24 cellular contexts compared by ENCODE assay signal in the genomic region with DNA sequence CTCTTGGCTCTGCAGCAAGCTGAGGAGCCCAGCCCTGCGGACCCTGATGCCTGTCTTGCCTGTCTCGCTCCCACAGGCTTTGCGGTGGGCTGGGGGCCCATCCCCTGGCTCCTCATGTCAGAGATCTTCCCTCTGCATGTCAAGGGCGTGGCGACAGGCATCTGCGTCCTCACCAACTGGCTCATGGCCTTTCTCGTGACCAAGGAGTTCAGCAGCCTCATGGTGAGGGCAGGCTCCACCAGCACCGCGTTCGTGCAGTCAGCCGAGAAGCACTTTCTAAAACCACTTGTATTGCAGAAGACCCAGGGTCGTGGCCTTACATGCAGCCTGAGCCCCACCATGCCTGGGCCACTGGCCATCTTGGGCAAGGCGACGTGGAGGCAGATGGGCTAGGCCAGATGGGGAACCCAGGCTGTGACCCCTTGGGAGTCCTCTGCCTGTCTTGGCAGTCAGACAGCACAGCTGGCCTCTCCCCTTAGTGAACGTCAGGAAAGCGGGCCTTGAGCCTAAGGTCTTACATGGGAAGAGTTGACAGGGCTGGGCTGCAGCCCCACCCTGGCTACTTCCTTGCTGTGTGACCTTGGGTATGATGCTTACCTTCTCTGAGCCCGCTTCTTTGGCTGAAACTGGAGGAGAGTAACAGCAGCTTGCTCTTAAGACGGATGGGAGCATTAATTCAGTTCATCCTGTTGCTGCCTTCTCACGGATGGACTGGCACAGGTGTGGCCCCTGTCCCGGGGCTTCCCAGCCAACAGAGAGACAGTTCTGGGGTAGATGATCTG. TPM values are rescaled to one million over a fixed set of nuclear protein-coding genes. Genes with fewer than 3 reads are reported as not detected.
DNase-seq lines count a peak whose midpoint lies in the region; ATAC-seq, FAIRE-seq and TF ChIP-seq lines count a peak whose summit lies in the region.
"Had no signal": no experiment of that assay in that cellular context is flagged by ENCODE, and none has a peak within 500 bp of the region (broad histone marks: within the 10 kb centered on the region; RNA-seq: fewer than 3 reads in every experiment).

No MANE protein-coding gene starts in this region.

- DNase-seq in A549 (ENCODE audit: low read depth in 1 of 2, low spot score in 1 of 2) (no peak), DMS 273 (lab: John Stamatoyannopoulos, UW; ENCODE audit: unreplicated experiment) (peak; percentile 94), RWPE1 (ENCODE audit: low spot score) (no peak), mucosa of descending colon (no peak), NCI-H2227 (lab: John Stamatoyannopoulos, UW; ENCODE audit: unreplicated experiment) (no peak), endodermal cell (no peak)
- DNase-seq: BE2C; CD4-positive, CD25-positive, alpha-beta regulatory T cell; COR-L47; IMR-90; NCI-H1105; NCI-H146; NCI-H2081 treated with DMSO at 0.1 percent for 48 hours; NCI-H748 treated with DMSO at 0.1 percent for 48 hours had no signal

- no peaks in the 10 kb centered on the region for H3K36me3 ChIP-seq in mucosa of descending colon (ENCODE audit: low read depth)
- H3K36me3 ChIP-seq in endodermal cell (ENCODE audit: control insufficient read depth, insufficient read depth, low read length) = peaks cover 22% of the 10 kb centered on the region

- peaks cover 69% of the 10 kb centered on the region for H3K36me3 Mint-ChIP-seq in dendritic cell treated with granulocyte-macrophage colony-stimulating factor and Interleukin-4, amounts not matched to agents 40 ng/mL and 50 ng/mL, for 4 days (ENCODE audit: low read depth)
- H3K36me3 Mint-ChIP-seq in endodermal cell (ENCODE audit: low read depth) = peaks cover 22% of the 10 kb centered on the region
- H3K36me3 Mint-ChIP-seq: CD4-positive, CD25-positive, alpha-beta regulatory T cell had no signal

- no peaks in the 10 kb centered on the region for H3K4me1 ChIP-seq in A549
- H3K4me1 ChIP-seq in mucosa of descending colon (ENCODE audit: low read depth) = no peaks in the 10 kb centered on the region
- peaks cover 7% of the 10 kb centered on the region for H3K4me1 ChIP-seq in endodermal cell (ENCODE audit: control insufficient read depth, insufficient read depth, low read length)

- no peak for TF ChIP-seq EP300 in A549 (IDR thresholded peaks at IDR 0.05)

- no peak overlapping the region for H3K4me3 ChIP-seq in A549
- no peak overlapping the region for H3K4me3 ChIP-seq in mucosa of descending colon
- H3K4me3 ChIP-seq in endodermal cell (ENCODE audit: low read length) = no peak overlapping the region
- H3K4me3 ChIP-seq: GM23338, HAP-1 had no signal

- H3K4me1 Mint-ChIP-seq in dendritic cell treated with granulocyte-macrophage colony-stimulating factor and Interleukin-4, amounts not matched to agents 40 ng/mL and 50 ng/mL, for 4 days (ENCODE audit: low read depth) = peaks cover 7% of the 10 kb centered on the region
- H3K4me1 Mint-ChIP-seq in endodermal cell = peaks cover 3% of the 10 kb centered on the region
- H3K4me1 Mint-ChIP-seq: CD4-positive, CD25-positive, alpha-beta regulatory T cell had no signal

- no peak overlapping the region for H3K4me2 ChIP-seq in A549
- H3K4me2 ChIP-seq: GM23338 had no signal

- peak overlapping the region; percentile 16 for H3K27ac Mint-ChIP-seq in dendritic cell treated with granulocyte-macrophage colony-stimulating factor and Interleukin-4, amounts not matched to agents 40 ng/mL and 50 ng/mL, for 4 days
- H3K27ac Mint-ChIP-seq in endodermal cell = no peak overlapping the region
- H3K27ac Mint-ChIP-seq: CD4-positive, CD25-positive, alpha-beta regulatory T cell; GM23338 had no signal

- no peak for TF ChIP-seq POLR2A in A549 (IDR thresholded peaks at IDR 0.05; ENCODE audit: low read length)

- no peaks in the 10 kb centered on the region for H3K27me3 Mint-ChIP-seq in dendritic cell treated with granulocyte-macrophage colony-stimulating factor and Interleukin-4, amounts not matched to agents 40 ng/mL and 50 ng/mL, for 4 days
- no peaks in the 10 kb centered on the region for H3K27me3 Mint-ChIP-seq in endodermal cell (ENCODE audit: insufficient read depth)

- POLR2A ChIA-PET in A549 (lab: Yijun Ruan, JAX) (no interaction called here), RWPE1 (lab: Yijun Ruan, JAX; ENCODE audit: low non-redundant PET) (no interaction called here)

- no peak for TF ChIP-seq RAD21 in A549 (conservative IDR thresholded peaks at IDR 0.05 in 1 of 2, IDR thresholded peaks at IDR 0.05 in 1 of 2)

- H3K9ac ChIP-seq in endodermal cell (ENCODE audit: extremely low read depth, low read length, poor library complexity, severe bottlenecking) = no peak overlapping the region

- intact Hi-C loops in dendritic cell treated with granulocyte-macrophage colony-stimulating factor and Interleukin-4, amounts not matched to agents 40 ng/mL and 50 ng/mL, for 4 days (cut with micrococcal nuclease) = no loop called here
- intact Hi-C loops in mucosa of descending colon (cut with DNase I, micrococcal nuclease) = no loop called here

- ATAC-seq in A549 (no peak), mucosa of descending colon (no peak), HG03520 (IDR thresholded peaks at IDR 0.05; ENCODE audit: unreplicated experiment) (no peak)
- ATAC-seq: GM23338, Panc1, SK-N-SH treated with all-trans-retinoic acid at 6 μM for 48 hours had no signal

- no peaks in the 10 kb centered on the region for H3K9me3 Mint-ChIP-seq in dendritic cell treated with granulocyte-macrophage colony-stimulating factor and Interleukin-4, amounts not matched to agents 40 ng/mL and 50 ng/mL, for 4 days
- H3K9me3 Mint-ChIP-seq in endodermal cell = no peaks in the 10 kb centered on the region
- H3K9me3 Mint-ChIP-seq: GM23338 had no signal

- CTCF ChIA-PET in A549 (lab: Yijun Ruan, JAX) = interaction anchor here (1.0 to 2.6 kb wide), 3 partner anchors 8 to 440 kb away, joined by 3 to 18 read pairs (median 3); a partner anchor contains a TSS
- CTCF ChIA-PET in RWPE1 (lab: Yijun Ruan, JAX) = interaction anchor here (0.6 to 1.2 kb wide), 4 partner anchors 27 to 119 kb away, joined by 3 to 7 read pairs (median 4); no protein-coding TSS in a partner anchor

- no peak for FAIRE-seq in A549 (lab: Jason Lieb, UNC)
- FAIRE-seq: G401.6, GM12892, GM18507, HTR-8/SVneo had no signal

- WGBS in A549 (ENCODE audit: missing lambda C conversion rate) = 92% methylated on average over 20 of the region's 20 CpGs
- WGBS in endodermal cell (ENCODE audit: insufficient coverage in 1 of 2, insufficient read length in 1 of 2), 2 experiments = 92 to 98% methylated on average over 16 to 20 of the region's 20 CpGs

- H3K4me3 Mint-ChIP-seq in dendritic cell treated with granulocyte-macrophage colony-stimulating factor and Interleukin-4, amounts not matched to agents 40 ng/mL and 50 ng/mL, for 4 days = no peak overlapping the region
- H3K4me3 Mint-ChIP-seq in endodermal cell = no peak overlapping the region
- H3K4me3 Mint-ChIP-seq: GM23338 had no signal

- H3K27me3 ChIP-seq in endodermal cell (ENCODE audit: control insufficient read depth, insufficient read depth, low read length, poor library complexity, severe bottlenecking) = no peaks in the 10 kb centered on the region
- H3K27me3 ChIP-seq: BE2C had no signal

- no peak for TF ChIP-seq CTCF in A549 (IDR thresholded peaks at IDR 0.05)
- no peak for TF ChIP-seq CTCF in RWPE1 (conservative IDR thresholded peaks at IDR 0.05; ENCODE audit: low read depth)
- no peak for TF ChIP-seq CTCF in mucosa of descending colon (IDR thresholded peaks at IDR 0.05)
- no peak for TF ChIP-seq CTCF in endodermal cell (conservative IDR thresholded peaks at IDR 0.05)

- no peaks in the 10 kb centered on the region for H3K9me3 ChIP-seq in A549
- H3K9me3 ChIP-seq in mucosa of descending colon = no peaks in the 10 kb centered on the region
- H3K9me3 ChIP-seq in endodermal cell (ENCODE audit: control insufficient read depth, low read length) = no peaks in the 10 kb centered on the region
- H3K9me3 ChIP-seq: BE2C, HAP-1 had no signal

- H3K27ac ChIP-seq in A549 (no peak overlapping the region), RWPE1 (0 out of 2 replicates have a peak overlapping the region, but pooled peaks have one; percentile 0), endodermal cell (ENCODE audit: low read depth, low read length) (no peak overlapping the region)

RNA-seq across cellular contexts. Expression of a gene that starts 8.6 kb away (rescaled TPM):
- polyA plus RNA-seq in A549 (2011; rRNA removed) (7.3 and 8.3 TPM in 2 replicates), A549 (2017; fragmentation: RNase III; extraction: RNeasy Plus Mini Kit Qiagen cat#74134 plus additional on column Dnase treatment) (16.0 to 16.3 TPM (median 16.3 TPM) in 3 replicates)
- polyA plus RNA-seq in A549 (2012; cell fraction: cytosol; rRNA removed) = 14.2 and 24.1 TPM in 2 replicates
- 37.4 and 58.1 TPM in 2 replicates for polyA plus RNA-seq in A549 (2012; cell fraction: nucleus; rRNA removed)
- 9.9 and 10.5 TPM in 2 replicates for polyA minus RNA-seq in A549 (2011; rRNA and poly(A)+ RNA removed)
- total RNA-seq in mucosa of descending colon (10 to 100 TPM; 17.3 to 60.1 (median 23.0) TPM), endodermal cell (10 to 100 TPM; 33.6 to 40.3 TPM)
- polyA plus RNA-seq in endodermal cell (2013, experiment 1 of 2) = 21.9 TPM
- polyA plus RNA-seq in endodermal cell (2013, experiment 2 of 2) = 22.1 TPM

RNA-seq across cellular contexts. Expression of a gene that starts 18.6 kb away (rescaled TPM):
- 5.7 and 7.4 TPM in 2 replicates for polyA plus RNA-seq in A549 (2011; rRNA removed)
- polyA plus RNA-seq in A549 (2012; cell fraction: cytosol; rRNA removed) = 2.5 and 2.7 TPM in 2 replicates
- 3.5 and 4.7 TPM in 2 replicates for polyA plus RNA-seq in A549 (2012; cell fraction: nucleus; rRNA removed)
- polyA plus RNA-seq in A549 (2017; fragmentation: RNase III; extraction: RNeasy Plus Mini Kit Qiagen cat#74134 plus additional on column Dnase treatment) = 4.9 to 5.5 TPM (median 5.1 TPM) in 3 replicates
- 21.3 and 26.9 TPM in 2 replicates for polyA minus RNA-seq in A549 (2011; rRNA and poly(A)+ RNA removed)
- 10 to 100 TPM in 1 of 3 donors, 1 to 10 TPM in 2; 5.1 to 13.6 (median 5.7) TPM for total RNA-seq in mucosa of descending colon
- total RNA-seq in endodermal cell = 1 to 10 TPM; 7.4 to 9.1 TPM
- polyA plus RNA-seq in endodermal cell (2013, experiment 1 of 2) = 8.0 TPM
- polyA plus RNA-seq in endodermal cell (2013, experiment 2 of 2) = 7.7 TPM

RNA-seq across cellular contexts. Expression of a gene that starts 45.7 kb away (rescaled TPM):
- polyA plus RNA-seq in A549 (2011; rRNA removed) (1,891 and 2,198 TPM in 2 replicates), A549 (2017; fragmentation: RNase III; extraction: RNeasy Plus Mini Kit Qiagen cat#74134 plus additional on column Dnase treatment) (2,384 to 2,622 TPM (median 2,519 TPM) in 3 replicates)
- 2,114 and 2,323 TPM in 2 replicates for polyA plus RNA-seq in A549 (2012; cell fraction: cytosol; rRNA removed)
- 721 and 1,502 TPM in 2 replicates for polyA plus RNA-seq in A549 (2012; cell fraction: nucleus; rRNA removed)
- 616 and 1,237 TPM in 2 replicates for polyA minus RNA-seq in A549 (2011; rRNA and poly(A)+ RNA removed)
- total RNA-seq in mucosa of descending colon (100 to 1,000 TPM; 726 to 998 (median 926) TPM), endodermal cell (1,000 to 10,000 TPM; 1,241 to 1,436 TPM)
- polyA plus RNA-seq in endodermal cell (2013, experiment 1 of 2) = 1,289 TPM
- polyA plus RNA-seq in endodermal cell (2013, experiment 2 of 2) = 1,216 TPM

RNA-seq across cellular contexts. Expression of a gene that starts 45.8 kb away (rescaled TPM):
- polyA plus RNA-seq in A549 (2011; rRNA removed) (5.1 and 6.4 TPM in 2 replicates), A549 (2017; fragmentation: RNase III; extraction: RNeasy Plus Mini Kit Qiagen cat#74134 plus additional on column Dnase treatment) (9.2 to 10.5 TPM (median 10.0 TPM) in 3 replicates)
- 7.6 and 9.1 TPM in 2 replicates for polyA plus RNA-seq in A549 (2012; cell fraction: cytosol; rRNA removed)
- polyA plus RNA-seq in A549 (2012; cell fraction: nucleus; rRNA removed) = 31.8 and 46.4 TPM in 2 replicates
- 5.7 and 8.9 TPM in 2 replicates for polyA minus RNA-seq in A549 (2011; rRNA and poly(A)+ RNA removed)
- total RNA-seq in mucosa of descending colon (10 to 100 TPM; 16.8 to 29.0 (median 17.9) TPM), endodermal cell (10 to 100 TPM; 18.4 to 19.8 TPM)
- 18.1 TPM for polyA plus RNA-seq in endodermal cell (2013, experiment 1 of 2)
- polyA plus RNA-seq in endodermal cell (2013, experiment 2 of 2) = 17.8 TPM
